ENCODE assay signal across 23 cellular contexts in genomic region chr10:7606977-7607404, GRCh38. TPM values are rescaled to one million over a fixed set of nuclear protein-coding genes. Genes with fewer than 3 reads are reported as not detected.
DNase-seq lines count a peak whose midpoint lies in the region; ATAC-seq and TF ChIP-seq lines count a peak whose summit lies in the region.
"Had no signal": no experiment of that assay in that cellular context is flagged by ENCODE, and none has a peak within 500 bp of the region (broad histone marks: within the 10 kb centered on the region; RNA-seq: fewer than 3 reads in every experiment).

No MANE protein-coding gene starts in this region.

- intact Hi-C loops in heart left ventricle (cut with DNase I) = loop anchor here in 1 of 10 donors (10.0 kb wide), 1 partner anchor 72 kb away; no protein-coding TSS in a partner anchor
- intact Hi-C loops in lower leg skin (cut with DNase I; ENCODE audit: low total_unique reads) = no loop called here

- no peak for TF ChIP-seq CTCF in heart left ventricle (IDR thresholded peaks at IDR 0.05)
- no peak for TF ChIP-seq CTCF in right atrium auricular region (IDR thresholded peaks at IDR 0.05)
- TF ChIP-seq CTCF in epithelial cell of esophagus (IDR thresholded peaks at IDR 0.05; ENCODE audit: insufficient read depth, low read depth, low read length, missing control alignments) = no peak
- no peak for TF ChIP-seq CTCF in lower leg skin (IDR thresholded peaks at IDR 0.05)

- H3K27ac ChIP-seq in heart left ventricle (peak overlapping the region in 2 of 12 donors; percentile 2 to 32), right atrium auricular region (no peak overlapping the region)
- H3K27ac ChIP-seq: cardiac muscle cell, prostate gland, tibial artery had no signal

- no peaks in the 10 kb centered on the region for H3K27me3 ChIP-seq in heart left ventricle
- no peaks in the 10 kb centered on the region for H3K27me3 ChIP-seq in right atrium auricular region
- H3K27me3 ChIP-seq: cardiac muscle cell, tibial artery had no signal

- no peaks in the 10 kb centered on the region for H3K9me3 ChIP-seq in heart left ventricle
- no peaks in the 10 kb centered on the region for H3K9me3 ChIP-seq in right atrium auricular region
- H3K9me3 ChIP-seq: prostate gland, tibial artery had no signal

- TF ChIP-seq POLR2A in heart left ventricle (IDR thresholded peaks at IDR 0.05) = no peak
- no peak for TF ChIP-seq POLR2A in lower leg skin (IDR thresholded peaks at IDR 0.05)

- DNase-seq in heart left ventricle (peak in 1 of 5 donors; percentile 30), right atrium auricular region (ENCODE audit: low spot score) (no peak), epithelial cell of esophagus (ENCODE audit: low read depth) (peak; percentile 40), lower leg skin (ENCODE audit: low spot score in 2 of 2) (peak; percentile 23 to 83), AG08396 (ENCODE audit: low spot score) (no peak), dermis blood vessel endothelial cell (no peak), SK-N-DZ (ENCODE audit: low spot score) (no peak)
- DNase-seq: activated CD8-positive, alpha-beta memory T cell treated with anti-CD3 and anti-CD28 coated beads for 24 hours; CD4-positive, alpha-beta memory T cell; GOT3; hypothalamus; kidney glomerular epithelial cell; NCI-H1694 treated with DMSO at 0.1 percent for 48 hours; NCI-H2227 treated with DMSO at 0.1 percent for 48 hours; SIG-M5; T-helper 17 cell; tibial artery had no signal

- H3K4me1 ChIP-seq in heart left ventricle (peaks cover 0 to 20% (median 0%) of the 10 kb centered on the region in 12 donors), right atrium auricular region (peaks cover 0 to 9% of the 10 kb centered on the region in 2 donors)
- H3K4me1 ChIP-seq: prostate gland had no signal

- 48 to 56% (median 53%) methylated on average over 4 of the region's 4 CpGs for WGBS in heart left ventricle, 4 donors
- 33 to 43% methylated on average over 4 of the region's 4 CpGs for WGBS in lower leg skin, 2 donors

- H3K36me3 ChIP-seq in heart left ventricle (peaks cover 0 to 6% (median 0%) of the 10 kb centered on the region in 9 donors), right atrium auricular region (no peaks in the 10 kb centered on the region)
- H3K36me3 ChIP-seq: cardiac muscle cell, prostate gland had no signal

- no peak overlapping the region for H3K4me3 ChIP-seq in heart left ventricle
- H3K4me3 ChIP-seq in right atrium auricular region = no peak overlapping the region
- H3K4me3 ChIP-seq in epithelial cell of esophagus (ENCODE audit: low read length) = no peak overlapping the region
- H3K4me3 ChIP-seq in lower leg skin (ENCODE audit: low read depth, poor library complexity, severe bottlenecking) = no peak overlapping the region
- H3K4me3 ChIP-seq: cardiac muscle cell, prostate gland, tibial artery had no signal

- ATAC-seq in heart left ventricle = peak in 3 of 4 donors; percentile 43 to 48 (median 45)
- ATAC-seq in GM18502 (IDR thresholded peaks at IDR 0.05; ENCODE audit: poor library complexity, unreplicated experiment) = no peak
- ATAC-seq: T-helper 17 cell, WTC11 had no signal

RNA-seq across cellular contexts. Expression of gene ITIH5, which starts 59.8 kb away (rescaled TPM):
- 10 to 100 TPM in 5 of 9 donors, 1 to 10 TPM in 4; 2.9 to 20.4 (median 12.3) TPM for total RNA-seq in heart left ventricle
- 1 to 10 TPM; 2.7 to 3.1 TPM for polyA plus RNA-seq in heart left ventricle
- total RNA-seq in right atrium auricular region = 1 to 10 TPM; 3.1 to 7.3 TPM
- total RNA-seq in lower leg skin = 10 to 100 TPM in 1 of 4 donors, 1 to 10 TPM in 3; 4.4 to 10.7 (median 8.3) TPM
- total RNA-seq in dermis blood vessel endothelial cell = 0.51 and 0.65 TPM in 2 replicates
- polyA plus RNA-seq in SK-N-DZ (2014; cell fraction: cytosol; rRNA removed) = not detected in 2 replicates
- not detected in 2 replicates for polyA plus RNA-seq in SK-N-DZ (2014; cell fraction: nucleus; rRNA removed)
- total RNA-seq: activated T-helper 1 cell treated with anti-CD3 and anti-CD28 coated beads, Interleukin-12 subunit alpha, Interleukin-12 subunit beta, Interleukin-2, Interleukin-4 antibody, amounts not matched to agents 30 ng/mL and 10 ng/mL and 1 ng/mL, durations not matched to agents 14 hours and 24 hours and 36 hours; CD4-positive, alpha-beta memory T cell; neural crest cell; T-helper 17 cell had no signal
- polyA plus RNA-seq: CD4-positive, alpha-beta memory T cell had no signal

Comparison
In these comparisons a context has a peak if more than half of its experiments do, and no peak if none do; other contexts are left out.
1. DNase-seq: peak in epithelial cell of esophagus (single experiment) and lower leg skin (2 of 2); none in right atrium auricular region (single experiment), AG08396 (single experiment), dermis blood vessel endothelial cell (single experiment) and SK-N-DZ (single experiment).